8 cellular contexts compared by ENCODE assay signal in the genomic region with DNA sequence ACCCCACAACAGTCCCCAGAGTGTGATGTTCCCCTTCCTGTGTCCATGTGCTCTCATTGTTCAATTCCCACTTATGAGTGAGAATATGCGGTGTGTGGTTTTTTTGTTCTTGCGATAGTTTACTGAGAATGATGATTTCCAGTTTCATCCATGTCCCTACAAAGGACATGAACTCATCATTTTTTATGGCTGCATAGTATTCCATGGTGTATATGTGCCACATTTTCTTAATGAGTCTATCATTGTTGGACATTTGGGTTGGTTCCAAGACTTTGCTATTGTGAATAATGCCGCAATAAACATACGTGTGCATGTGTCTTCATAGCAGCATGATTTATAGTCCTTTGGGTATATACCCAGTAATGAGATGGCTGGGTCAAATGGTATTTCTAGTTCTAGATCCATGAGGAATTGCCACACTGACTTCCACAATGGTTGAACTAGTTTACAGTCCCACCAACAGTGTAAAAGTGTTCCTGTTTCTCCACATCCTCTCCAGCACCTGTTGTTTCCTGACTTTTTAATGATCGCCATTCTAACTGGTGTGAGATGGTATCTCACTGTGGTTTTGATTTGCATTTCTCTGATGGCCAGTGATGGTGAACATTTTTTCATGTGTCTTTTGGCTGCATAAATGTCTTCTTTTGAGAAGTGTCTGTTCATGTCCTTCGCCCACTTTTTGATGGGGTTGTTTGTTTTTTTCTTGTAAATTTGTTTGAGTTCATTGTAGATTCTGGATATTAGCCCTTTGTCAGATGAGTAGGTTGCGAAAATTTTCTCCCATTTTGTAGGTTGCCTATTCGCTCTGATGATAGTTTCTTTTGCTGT.
DNase-seq lines count a peak whose midpoint lies in the region; ATAC-seq, FAIRE-seq and TF ChIP-seq lines count a peak whose summit lies in the region.
"Not testable (repeated sequence)": the region's sequence is repeated elsewhere in the genome, so short reads cannot be mapped to it uniquely, and the experiment has no call there.

No MANE protein-coding gene starts in this region.

- H3K4me2 ChIP-seq in DOHH2 (ENCODE audit: low read length): 0 out of 2 replicates have a peak overlapping the region, but pooled peaks have one; percentile 30
- H3K4me2 ChIP-seq in K562 (ENCODE audit: insufficient read depth, low read length); HepG2 (ENCODE audit: low read depth, low read length): not testable (repeated sequence)
- H3K4me2 ChIP-seq in smooth muscle cell: peak overlapping the region; percentile 28

- not testable (repeated sequence) for H3K9ac ChIP-seq in K562 (ENCODE audit: insufficient read depth in 1 of 2, low read depth in 2 of 2, low read length in 2 of 2); HepG2 (ENCODE audit: insufficient read depth, low read depth, low read length); smooth muscle cell (ENCODE audit: low read depth)

- peak overlapping the region; percentile 59; the same call in 1 of the 2 replicates for H3K27ac Mint-ChIP-seq in HFFc6
- H3K27ac Mint-ChIP-seq in activated naive CD4-positive, alpha-beta T cell treated with anti-CD3 and anti-CD28 coated beads, Interleukin-2, amount 10 ng/mL, durations not matched to agents 7 days and 5 days: peak overlapping the region; percentile 52

- POLR2A ChIA-PET in HEK293 (lab: Yijun Ruan, JAX); HepG2 (lab: Yijun Ruan, JAX): not testable (repeated sequence)
- POLR2A ChIA-PET in K562 (lab: Yijun Ruan, JAX): interaction anchor here (0.8 kb wide), 1 partner anchor 18 kb away, joined by 3 read pairs; no protein-coding TSS in a partner anchor

- H3K4me1 ChIP-seq in DOHH2 (ENCODE audit: control insufficient read depth, low read length) (peaks cover 28% of the 10 kb centered on the region), SJSA1 (replicated peaks) (peaks cover 21% of the 10 kb centered on the region), K562 (replicated peaks in 1 of 2; ENCODE audit: control insufficient read depth in 2 of 2, insufficient read depth in 2 of 2, low read length in 2 of 2) (peaks cover 0 to 14% of the 10 kb centered on the region in 2 experiments; a peak in 2 of 5 replicates), HepG2 (ENCODE audit: insufficient read depth, low read length) (peaks cover 48% of the 10 kb centered on the region)
- not testable (repeated sequence) for H3K4me1 ChIP-seq in HEK293 (ENCODE audit: control insufficient read depth, insufficient read depth, low read length); smooth muscle cell (ENCODE audit: low read depth)

- FAIRE-seq in K562 (lab: Jason Lieb, UNC); HepG2 (lab: Jason Lieb, UNC): not testable (repeated sequence)

- CTCF ChIA-PET in HEK293 (lab: Yijun Ruan, JAX); K562 (lab: Yijun Ruan, JAX; ENCODE audit: low intra/inter-chr PET ratio); HepG2 (lab: Yijun Ruan, JAX; ENCODE audit: low intra/inter-chr PET ratio, low total read pairs): not testable (repeated sequence)
- CTCF ChIA-PET in activated naive CD4-positive, alpha-beta T cell treated with anti-CD3 and anti-CD28 coated beads, Interleukin-2, amount 10 ng/mL, durations not matched to agents 7 days and 5 days (lab: Charles Lee): interaction anchor here (1.1 kb wide), 1 partner anchor 10 kb away, joined by 3 read pairs; no protein-coding TSS in a partner anchor

- H3K9me3 Mint-ChIP-seq in HFFc6; activated naive CD4-positive, alpha-beta T cell treated with anti-CD3 and anti-CD28 coated beads, Interleukin-2, amount 10 ng/mL, durations not matched to agents 7 days and 5 days: not testable (repeated sequence)

- H3K9me3 ChIP-seq in DOHH2 (ENCODE audit: control insufficient read depth, insufficient read depth, low read length); HEK293 (ENCODE audit: control insufficient read depth, insufficient read depth, low read depth, low read length); SJSA1 (replicated peaks); K562 (replicated peaks; ENCODE audit: control insufficient read depth, insufficient read depth, low read depth, low read length); HepG2 (ENCODE audit: low read length); smooth muscle cell (replicated peaks; ENCODE audit: low read depth): not testable (repeated sequence)

- peak overlapping the region; percentile 63; the same call in 1 of the 2 replicates for H3K4me3 Mint-ChIP-seq in HFFc6
- H3K4me3 Mint-ChIP-seq in activated naive CD4-positive, alpha-beta T cell treated with anti-CD3 and anti-CD28 coated beads, Interleukin-2, amount 10 ng/mL, durations not matched to agents 7 days and 5 days: not testable (repeated sequence)

- not testable (repeated sequence) for H3K27me3 Mint-ChIP-seq in HFFc6 (ENCODE audit: insufficient read depth)
- peaks cover 26% of the 10 kb centered on the region for H3K27me3 Mint-ChIP-seq in activated naive CD4-positive, alpha-beta T cell treated with anti-CD3 and anti-CD28 coated beads, Interleukin-2, amount 10 ng/mL, durations not matched to agents 7 days and 5 days

- H3K27ac ChIP-seq in DOHH2 (ENCODE audit: low read depth, low read length) (peak overlapping the region; percentile 43), SJSA1 (peak overlapping the region; percentile 38; the same call in 1 of the 2 replicates), HepG2 (ENCODE audit: extremely low read length, insufficient read depth, low read length) (peak overlapping the region; percentile 49)
- H3K27ac ChIP-seq in HEK293 (ENCODE audit: extremely low read depth, low read depth, low read length); K562 (ENCODE audit: extremely low read depth, low read depth, low read length); smooth muscle cell (ENCODE audit: low read depth): not testable (repeated sequence)

- TF ChIP-seq CTCF in DOHH2 (IDR thresholded peaks at IDR 0.05; ENCODE audit: low read depth, low read length, poor library complexity, severe bottlenecking); HEK293 (tag by site-specific recombination; IDR thresholded peaks at IDR 0.05); HFFc6 (IDR thresholded peaks at IDR 0.05); K562 (IDR thresholded peaks at IDR 0.05 in 2 of 3, conservative IDR thresholded peaks at IDR 0.05 in 1 of 3; ENCODE audit: insufficient read depth in 2 of 3, low read depth in 1 of 3, low read length in 3 of 3); HepG2 (CRISPR knock-in tag; IDR thresholded peaks at IDR 0.05); smooth muscle cell (IDR thresholded peaks at IDR 0.05; ENCODE audit: borderline replicate concordance, insufficient read depth, poor library complexity, severe bottlenecking): not testable (repeated sequence)

- H3K9me1 ChIP-seq in K562 (ENCODE audit: control insufficient read depth, insufficient read depth, low read length): not testable (repeated sequence)

- intact Hi-C loops in K562 (cut with micrococcal nuclease); HepG2 (cut with micrococcal nuclease; ENCODE audit: unreplicated experiment): not testable (repeated sequence)

- TF ChIP-seq POLR2A in K562 (conservative IDR thresholded peaks at IDR 0.05); HepG2 (IDR thresholded peaks at IDR 0.05; ENCODE audit: insufficient read depth in 1 of 2, low read depth in 2 of 2, low read length in 2 of 2): not testable (repeated sequence)

- in situ Hi-C loops in K562 (cut with MboI); HepG2 (cut with HindIII; ENCODE audit: extremely low pct_ligation_motif_present, low pct_unique_long_range_greater_than_20kb): not testable (repeated sequence)

- H3K79me2 ChIP-seq in DOHH2 (ENCODE audit: control insufficient read depth, low read length): peaks cover 14% of the 10 kb centered on the region
- not testable (repeated sequence) for H3K79me2 ChIP-seq in K562 (ENCODE audit: control insufficient read depth, insufficient read depth, low read length)
- H3K79me2 ChIP-seq in HepG2 (ENCODE audit: insufficient read depth, low read length): peaks cover 17% of the 10 kb centered on the region
- H3K79me2 ChIP-seq in smooth muscle cell (ENCODE audit: low read depth): peaks cover 12% of the 10 kb centered on the region

- WGBS in K562 (ENCODE audit: insufficient coverage, low coverage, missing lambda C conversion rate): 16% methylated on average over 5 of the region's 8 CpGs
- 95% methylated on average over 6 of the region's 8 CpGs for WGBS in HepG2 (ENCODE audit: low lambda C conversion rate)
- 93% methylated on average over 6 of the region's 8 CpGs for WGBS in smooth muscle cell (ENCODE audit: low lambda C conversion rate)

- not testable (repeated sequence) for BruUV-seq in K562 (replicated peaks; lab: Mats Ljungman, UMichigan); HepG2 (replicated peaks; lab: Mats Ljungman, UMichigan)

- not testable (repeated sequence) for TF ChIP-seq EP300 in K562 (IDR thresholded peaks at IDR 0.05; ENCODE audit: low read length); HepG2 (IDR thresholded peaks at IDR 0.05; ENCODE audit: low read depth in 2 of 2, low read length in 2 of 2); HepG2 (CRISPR knock-in tag; IDR thresholded peaks at IDR 0.05; ENCODE audit: borderline replicate concordance)

- H2AFZ ChIP-seq in K562 (ENCODE audit: low read depth, low read length); HepG2 (ENCODE audit: low read length); smooth muscle cell (ENCODE audit: low read depth): not testable (repeated sequence)

- H3K9me2 ChIP-seq in DOHH2 (replicated peaks; ENCODE audit: control insufficient read depth, low read length): not testable (repeated sequence)

- peaks cover 29% of the 10 kb centered on the region for H3K4me1 Mint-ChIP-seq in HFFc6 (ENCODE audit: low read depth)
- H3K4me1 Mint-ChIP-seq in activated naive CD4-positive, alpha-beta T cell treated with anti-CD3 and anti-CD28 coated beads, Interleukin-2, amount 10 ng/mL, durations not matched to agents 7 days and 5 days: peaks cover 21% of the 10 kb centered on the region

- not testable (repeated sequence) for H4K20me1 ChIP-seq in DOHH2 (ENCODE audit: control insufficient read depth, insufficient read depth, low read depth, low read length); K562 (replicated peaks; ENCODE audit: control insufficient read depth, insufficient read depth, low read length); HepG2 (ENCODE audit: insufficient read depth, low read length); smooth muscle cell (ENCODE audit: low read depth)

- H3F3A ChIP-seq in DOHH2 (ENCODE audit: control insufficient read depth, insufficient read depth): peaks cover 14% of the 10 kb centered on the region
- not testable (repeated sequence) for H3F3A ChIP-seq in smooth muscle cell (ENCODE audit: low read depth)

- not testable (repeated sequence) for H3K4me3 ChIP-seq in DOHH2 (ENCODE audit: low read length); HEK293 (ENCODE audit: low read depth, low read length); SJSA1; K562; HepG2 (replicated peaks in 1 of 3; ENCODE audit: insufficient read depth in 1 of 3, low read depth in 2 of 3, low read length in 3 of 3); smooth muscle cell

- not testable (repeated sequence) for DNase-seq in HFFc6; SJSA1 (ENCODE audit: low read depth in 1 of 2, low spot score in 2 of 2); activated naive CD4-positive, alpha-beta T cell treated with anti-CD3 and anti-CD28 coated beads, Interleukin-2, amount 10 ng/mL, durations not matched to agents 7 days and 5 days; K562 (ENCODE audit: extremely low read depth in 1 of 4, low spot score in 3 of 4); HepG2 (ENCODE audit: low spot score); smooth muscle cell (lab: John Stamatoyannopoulos, UW; ENCODE audit: unreplicated experiment)

- H3K36me3 Mint-ChIP-seq in HFFc6 (ENCODE audit: low read depth); activated naive CD4-positive, alpha-beta T cell treated with anti-CD3 and anti-CD28 coated beads, Interleukin-2, amount 10 ng/mL, durations not matched to agents 7 days and 5 days: not testable (repeated sequence)

- H3K36me3 ChIP-seq in DOHH2 (ENCODE audit: control insufficient read depth, low read length); HEK293 (ENCODE audit: control insufficient read depth in 2 of 2, insufficient read depth in 1 of 2, low read length in 2 of 2); SJSA1; K562 (ENCODE audit: control insufficient read depth, insufficient read depth, low read length); HepG2 (replicated peaks in 1 of 2; ENCODE audit: control insufficient read depth in 1 of 2, insufficient read depth in 2 of 2, low read length in 2 of 2); smooth muscle cell (ENCODE audit: low read depth): not testable (repeated sequence)

- H3K27me3 ChIP-seq in DOHH2 (ENCODE audit: control insufficient read depth, low read length); SJSA1 (replicated peaks); HepG2 (ENCODE audit: control insufficient read depth in 1 of 2, insufficient read depth in 2 of 2, low read length in 2 of 2); smooth muscle cell (ENCODE audit: low read depth): not testable (repeated sequence)
- H3K27me3 ChIP-seq in K562 (ENCODE audit: control insufficient read depth in 2 of 2, insufficient read depth in 2 of 2, low read length in 2 of 2): peaks cover 5 to 21% of the 10 kb centered on the region in 2 experiments

- ATAC-seq in K562, HepG2: not testable (repeated sequence)

- TF ChIP-seq RAD21 in K562 (CRISPR knock-in tag; conservative IDR thresholded peaks at IDR 0.05 in 1 of 2, IDR thresholded peaks at IDR 0.05 in 1 of 2); HepG2 (CRISPR knock-in tag; IDR thresholded peaks at IDR 0.05): not testable (repeated sequence)
